In genomic region chr19:4519172-4519496, GRCh38 we compare ENCODE assay signal across 1 cellular context.
TF ChIP-seq lines count a peak whose summit lies in the region.

No MANE protein-coding gene starts in this region.

TF ChIP-seq in HepG2, 621 proteins besides CTCF, POLR2A, EP300 and RAD21:
- no peak for TF ChIP-seq ZBTB26 (CRISPR knock-in tag; IDR thresholded peaks at IDR 0.05; ENCODE audit: borderline replicate concordance)
- TF ChIP-seq ZMYM3 (CRISPR knock-in tag; IDR thresholded peaks at IDR 0.05) = no peak
- peak; percentile 63 for TF ChIP-seq ZFP36 (IDR thresholded peaks at IDR 0.05; ENCODE audit: borderline replicate concordance, low read depth, low read length, partially characterized antibody)
